10 cellular contexts compared by ENCODE assay signal in the genomic region with DNA sequence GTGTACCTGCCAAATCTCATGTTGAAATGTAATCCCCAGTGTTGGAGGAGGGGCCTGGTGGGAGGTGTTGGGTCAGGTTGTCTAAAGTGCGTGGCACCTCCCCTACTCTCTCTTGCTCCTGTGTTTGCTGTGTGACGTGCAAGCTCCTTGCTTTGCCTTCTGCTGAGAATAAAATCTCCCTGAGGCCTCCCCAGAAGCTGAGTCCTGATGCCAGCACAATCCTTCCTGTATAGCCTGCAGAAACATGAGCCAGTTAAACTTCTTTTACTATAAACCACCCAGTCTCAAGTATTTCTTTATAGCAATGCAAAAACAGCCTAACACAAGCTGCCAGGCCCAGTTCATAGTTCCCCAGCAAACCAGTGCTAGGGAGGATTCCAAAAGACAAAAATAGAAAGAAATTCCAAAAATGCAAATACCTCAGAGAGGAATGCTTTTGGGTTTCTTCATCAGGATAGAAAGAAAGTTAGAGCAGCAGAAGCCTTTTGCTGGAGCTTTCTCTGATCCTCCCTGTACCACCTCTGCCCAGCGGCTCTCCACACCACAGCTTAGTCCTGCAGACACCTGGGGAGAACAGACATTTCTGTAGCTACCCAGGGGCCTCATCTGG. TPM values are rescaled to one million over a fixed set of nuclear protein-coding genes. Genes with fewer than 3 reads are reported as not detected.
DNase-seq lines count a peak whose midpoint lies in the region; ATAC-seq and TF ChIP-seq lines count a peak whose summit lies in the region.
"Had no signal": no experiment of that assay in that cellular context is flagged by ENCODE, and none has a peak within 500 bp of the region (broad histone marks: within the 10 kb centered on the region; RNA-seq: fewer than 3 reads in every experiment).

No MANE protein-coding gene starts in this region.

- H3K4me1 ChIP-seq in left ventricle myocardium inferior (peaks cover 19% of the 10 kb centered on the region), rectal smooth muscle tissue (ENCODE audit: control insufficient read depth, insufficient read depth, low read length) (no peaks in the 10 kb centered on the region)

- CTCF ChIA-PET in WTC11 (lab: Charles Lee), result interaction anchor here (0.7 to 1.4 kb wide), 4 partner anchors 26 to 58 kb away, joined by 3 to 6 read pairs (median 4); partner anchors contain the start of gene CDV3

- H3K4me3 ChIP-seq in left ventricle myocardium inferior (no peak overlapping the region), rectal smooth muscle tissue (ENCODE audit: low read length) (no peak overlapping the region)

- H3K27me3 Mint-ChIP-seq in WTC11 (ENCODE audit: low read depth), result peaks cover 3% of the 10 kb centered on the region
- peaks cover 1% of the 10 kb centered on the region for H3K27me3 Mint-ChIP-seq in activated CD4-positive, alpha-beta T cell treated with anti-CD3 and anti-CD28 coated beads, Interleukin-2, amount 10 ng/mL, durations not matched to agents 24 days and 14 days

- H3K36me3 ChIP-seq in left ventricle myocardium inferior (no peaks in the 10 kb centered on the region), rectal smooth muscle tissue (ENCODE audit: control insufficient read depth, insufficient read depth, low read length) (no peaks in the 10 kb centered on the region)

- peak overlapping the region; percentile 87 for H3K27ac Mint-ChIP-seq in WTC11
- no peak overlapping the region for H3K27ac Mint-ChIP-seq in activated CD4-positive, alpha-beta T cell treated with anti-CD3 and anti-CD28 coated beads, Interleukin-2, amount 10 ng/mL, durations not matched to agents 24 days and 14 days

- DNase-seq in GM04504 (ENCODE audit: low read depth), result peak; percentile 56
- DNase-seq in WTC11 (ENCODE audit: low spot score), result no peak
- DNase-seq in left ventricle myocardium inferior, result peak; percentile 16
- no peak for DNase-seq in GDM1 (lab: John Stamatoyannopoulos, UW)
- DNase-seq in NCI-H128 (lab: John Stamatoyannopoulos, UW; ENCODE audit: unreplicated experiment), result no peak
- DNase-seq in activated CD4-positive, alpha-beta T cell treated with anti-CD3 and anti-CD28 coated beads, Interleukin-2, amount 10 ng/mL, durations not matched to agents 24 days and 14 days, result no peak
- DNase-seq: cerebellar nuclear complex, KBM-7 had no signal

- H3K27ac ChIP-seq in left ventricle myocardium inferior (replicated peaks) (peak overlapping the region; percentile 76), rectal smooth muscle tissue (ENCODE audit: low read depth, low read length) (peak overlapping the region; percentile 45)

- ATAC-seq in WTC11, result peak; percentile 80
- ATAC-seq in HG03025 (IDR thresholded peaks at IDR 0.05; ENCODE audit: low FRiP score, unreplicated experiment), result no peak

- H3K27me3 ChIP-seq in left ventricle myocardium inferior (ENCODE audit: low read depth) (no peaks in the 10 kb centered on the region), rectal smooth muscle tissue (ENCODE audit: control insufficient read depth, insufficient read depth, low read length) (no peaks in the 10 kb centered on the region)

- no peak overlapping the region for H3K9ac ChIP-seq in rectal smooth muscle tissue (ENCODE audit: low read length)

- H3K4me3 Mint-ChIP-seq in WTC11, result no peak overlapping the region
- H3K4me3 Mint-ChIP-seq in activated CD4-positive, alpha-beta T cell treated with anti-CD3 and anti-CD28 coated beads, Interleukin-2, amount 10 ng/mL, durations not matched to agents 24 days and 14 days, result no peak overlapping the region

- POLR2A ChIA-PET in WTC11 (lab: Charles Lee), result interaction anchor here (0.9 to 1.0 kb wide), 2 partner anchors 23 to 26 kb away, joined by 3 to 4 read pairs; no protein-coding TSS in a partner anchor

- peaks cover 8% of the 10 kb centered on the region for H3K36me3 Mint-ChIP-seq in WTC11
- no peaks in the 10 kb centered on the region for H3K36me3 Mint-ChIP-seq in activated CD4-positive, alpha-beta T cell treated with anti-CD3 and anti-CD28 coated beads, Interleukin-2, amount 10 ng/mL, durations not matched to agents 24 days and 14 days (ENCODE audit: low read depth)

- H3K4me1 Mint-ChIP-seq in WTC11, result peaks cover 13% of the 10 kb centered on the region
- H3K4me1 Mint-ChIP-seq in activated CD4-positive, alpha-beta T cell treated with anti-CD3 and anti-CD28 coated beads, Interleukin-2, amount 10 ng/mL, durations not matched to agents 24 days and 14 days, result no peaks in the 10 kb centered on the region

- TF ChIP-seq CTCF in WTC11 (IDR thresholded peaks at IDR 0.05) (no peak), left ventricle myocardium inferior (IDR thresholded peaks at IDR 0.05; ENCODE audit: borderline replicate concordance) (no peak)

- intact Hi-C loops in left ventricle myocardium inferior (cut with micrococcal nuclease), result no loop called here
- intact Hi-C loops in activated CD4-positive, alpha-beta T cell treated with anti-CD3 and anti-CD28 coated beads, Interleukin-2, amount 10 ng/mL, durations not matched to agents 24 days and 14 days (cut with micrococcal nuclease), result no loop called here

- H3K9me3 Mint-ChIP-seq in WTC11, result peaks cover 3% of the 10 kb centered on the region
- no peaks in the 10 kb centered on the region for H3K9me3 Mint-ChIP-seq in activated CD4-positive, alpha-beta T cell treated with anti-CD3 and anti-CD28 coated beads, Interleukin-2, amount 10 ng/mL, durations not matched to agents 24 days and 14 days

- H3K9me3 ChIP-seq in left ventricle myocardium inferior (replicated peaks), result no peaks in the 10 kb centered on the region

TF ChIP-seq in WTC11, 78 proteins besides CTCF, POLR2A, EP300 and RAD21:
- TF ChIP-seq TEAD4 (CRISPR knock-in tag; IDR thresholded peaks at IDR 0.05), result no peak
- TF ChIP-seq NFE2L1 (CRISPR knock-in tag; IDR thresholded peaks at IDR 0.05), result no peak
- TF ChIP-seq SMAD4 (CRISPR knock-in tag; IDR thresholded peaks at IDR 0.05), result no peak
- no peak for TF ChIP-seq GTF2I (CRISPR knock-in tag; conservative IDR thresholded peaks at IDR 0.05)
- no peak for TF ChIP-seq ZBTB21 (CRISPR knock-in tag; IDR thresholded peaks at IDR 0.05; ENCODE audit: borderline replicate concordance)
- TF ChIP-seq EMX1 (CRISPR knock-in tag; IDR thresholded peaks at IDR 0.05), result no peak
- no peak for TF ChIP-seq ZNF396 (CRISPR knock-in tag; IDR thresholded peaks at IDR 0.05; ENCODE audit: borderline replicate concordance)
- TF ChIP-seq NR1H2 (CRISPR knock-in tag; IDR thresholded peaks at IDR 0.05), result no peak
- TF ChIP-seq STAT6 (CRISPR knock-in tag; conservative IDR thresholded peaks at IDR 0.05; ENCODE audit: low read depth), result no peak
- no peak for TF ChIP-seq OVOL2 (CRISPR knock-in tag; IDR thresholded peaks at IDR 0.05; ENCODE audit: borderline replicate concordance)
- TF ChIP-seq MXD4 (CRISPR knock-in tag; IDR thresholded peaks at IDR 0.05; ENCODE audit: borderline replicate concordance), result no peak
- no peak for TF ChIP-seq CREB1 (CRISPR knock-in tag; IDR thresholded peaks at IDR 0.05)
- no peak for TF ChIP-seq ATF1 (CRISPR knock-in tag; IDR thresholded peaks at IDR 0.05)
- TF ChIP-seq KAT7 (CRISPR knock-in tag; IDR thresholded peaks at IDR 0.05; ENCODE audit: borderline replicate concordance), result no peak
- TF ChIP-seq ZNF416 (CRISPR knock-in tag; IDR thresholded peaks at IDR 0.05), result no peak
- no peak for TF ChIP-seq JAZF1 (CRISPR knock-in tag; IDR thresholded peaks at IDR 0.05)

RNA-seq across cellular contexts. Expression of gene CDV3, which starts 25.9 kb away (rescaled TPM):
- total RNA-seq in WTC11 (2021) (128 to 162 TPM (median 132 TPM) in 3 replicates), left ventricle myocardium inferior (134 TPM)
- total RNA-seq in activated CD4-positive, alpha-beta T cell treated with anti-CD3 and anti-CD28 coated beads, Interleukin-2, amount 10 ng/mL, durations not matched to agents 24 days and 14 days, result 275 and 281 TPM in 2 replicates

Comparison
In these comparisons a context has a peak if more than half of its experiments do, and no peak if none do; other contexts are left out.
1. DNase-seq: peak in GM04504 (single experiment) and left ventricle myocardium inferior (single experiment); none in WTC11 (single experiment), GDM1 (single experiment), NCI-H128 (single experiment) and activated CD4-positive, alpha-beta T cell treated with anti-CD3 and anti-CD28 coated beads, Interleukin-2, amount 10 ng/mL, durations not matched to agents 24 days and 14 days (single experiment).